33 cellular contexts compared by ENCODE assay signal in the genomic region with DNA sequence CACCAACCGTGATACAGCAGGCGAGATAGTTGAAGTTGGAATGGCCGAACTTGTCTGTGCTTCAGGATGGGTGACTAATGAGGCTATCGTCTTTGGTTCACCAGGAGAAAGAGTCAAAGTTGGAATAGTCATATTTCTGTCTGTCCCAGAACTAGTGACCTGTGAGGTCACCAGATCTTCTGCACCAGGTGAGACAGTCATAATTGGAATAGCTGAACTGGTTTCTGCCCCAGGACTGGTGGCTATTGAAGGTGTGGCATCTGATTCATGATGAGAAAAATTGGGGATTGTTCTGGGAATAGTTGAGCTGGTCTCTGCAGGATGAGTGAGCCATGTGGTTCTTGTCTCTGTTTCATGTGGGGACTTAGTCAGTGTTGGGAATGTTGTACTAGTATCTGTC.
"Had no signal": no experiment of that assay in that cellular context is flagged by ENCODE, and none has a peak within 500 bp of the region (broad histone marks: within the 10 kb centered on the region; RNA-seq: fewer than 3 reads in every experiment).

No MANE protein-coding gene starts in this region.

- H3K4me3 Mint-ChIP-seq: activated CD4-positive, alpha-beta memory T cell treated with anti-CD3 and anti-CD28 coated beads, Interleukin-2, amount 10 ng/mL, durations not matched to agents 7 days and 5 days; activated CD4-positive, alpha-beta T cell treated with anti-CD3 and anti-CD28 coated beads, Interleukin-2, amount 10 ng/mL, durations not matched to agents 7 days and 5 days; activated naive CD8-positive, alpha-beta T cell; activated T-cell treated with anti-CD3 and anti-CD28 coated beads, Interleukin-2, amount 50 U/mL, for 24 hours; activated T-cell treated with anti-CD3 and anti-CD28 coated beads, Interleukin-2, amount 50 U/mL, for 72 hours; activated T-helper 17 cell treated with anti-CD3 and anti-CD28 coated beads, Interleukin-2, amount 50 U/mL, for 72 hours; central memory CD8-positive, alpha-beta T cell; dendritic cell treated with granulocyte-macrophage colony-stimulating factor and Interleukin-4, amounts not matched to agents 40 ng/mL and 50 ng/mL, for 4 days; endodermal cell; WTC11 had no signal

- FAIRE-seq: astrocyte, bronchial epithelial cell, frontal cortex had no signal

- H3K4me1 Mint-ChIP-seq: activated CD4-positive, alpha-beta memory T cell treated with anti-CD3 and anti-CD28 coated beads, Interleukin-2, amount 10 ng/mL, durations not matched to agents 7 days and 5 days; activated CD4-positive, alpha-beta T cell treated with anti-CD3 and anti-CD28 coated beads, Interleukin-2, amount 10 ng/mL, durations not matched to agents 7 days and 5 days; activated T-helper 17 cell treated with anti-CD3 and anti-CD28 coated beads, Interleukin-2, amount 50 U/mL, for 72 hours; central memory CD8-positive, alpha-beta T cell; endodermal cell; WTC11 had no signal

- ATAC-seq: activated T-cell treated with anti-CD3 and anti-CD28 coated beads, Interleukin-2, amount 50 U/mL, for 72 hours; activated T-helper 17 cell treated with anti-CD3 and anti-CD28 coated beads, Interleukin-2, amount 50 U/mL, for 72 hours; esophagus mucosa; heart left ventricle; WTC11 had no signal

- H3K27me3 Mint-ChIP-seq: activated CD4-positive, alpha-beta memory T cell treated with anti-CD3 and anti-CD28 coated beads, Interleukin-2, amount 10 ng/mL, durations not matched to agents 7 days and 5 days; activated CD4-positive, alpha-beta T cell treated with anti-CD3 and anti-CD28 coated beads, Interleukin-2, amount 10 ng/mL, durations not matched to agents 7 days and 5 days; dendritic cell treated with granulocyte-macrophage colony-stimulating factor and Interleukin-4, amounts not matched to agents 40 ng/mL and 50 ng/mL, for 4 days had no signal

- H3K4me1 ChIP-seq: heart left ventricle had no signal

- DNase-seq: activated CD4-positive, alpha-beta memory T cell treated with anti-CD3 and anti-CD28 coated beads, Interleukin-2, amount 10 ng/mL, durations not matched to agents 7 days and 5 days; activated CD4-positive, alpha-beta T cell treated with anti-CD3 and anti-CD28 coated beads for 1 hour; activated CD4-positive, alpha-beta T cell treated with anti-CD3 and anti-CD28 coated beads for 4 hours; activated CD4-positive, alpha-beta T cell treated with anti-CD3 and anti-CD28 coated beads, Interleukin-2, amount 10 ng/mL, durations not matched to agents 7 days and 5 days; activated CD4-positive, alpha-beta T cell treated with anti-CD3 and anti-CD28 coated beads, Interleukin-2, amount 50 U/mL, for 4 hours; activated CD8-positive, alpha-beta memory T cell treated with anti-CD3 and anti-CD28 coated beads, Interleukin-2, amount 50 U/mL, for 48 hours; activated effector memory CD4-positive, alpha-beta T cell treated with Interleukin-2 at 50 U/mL for 16 hours; activated gamma-delta T cell treated with Interleukin-2 at 50 U/mL for 16 hours; activated naive CD4-positive, alpha-beta T cell treated with anti-CD3 and anti-CD28 coated beads, Interleukin-2, amount 50 U/mL, for 16 hours; activated naive CD4-positive, alpha-beta T cell treated with Interleukin-2 at 50 U/mL for 16 hours; activated T-cell treated with anti-CD3 and anti-CD28 coated beads for 4 hours; activated T-cell treated with anti-CD3 and anti-CD28 coated beads, Interleukin-2, amount 50 U/mL, for 24 hours; activated T-cell treated with anti-CD3 and anti-CD28 coated beads, Interleukin-2, amount 50 U/mL, for 72 hours; amniotic stem cell; anterior cingulate cortex; brain microvascular endothelial cell; dorsolateral prefrontal cortex; effector memory CD4-positive, alpha-beta T cell; endodermal cell; foreskin fibroblast; heart left ventricle; T-helper 2 cell had no signal

- H3K9me3 Mint-ChIP-seq: activated CD4-positive, alpha-beta memory T cell treated with anti-CD3 and anti-CD28 coated beads, Interleukin-2, amount 10 ng/mL, durations not matched to agents 7 days and 5 days; activated T-cell treated with anti-CD3 and anti-CD28 coated beads, Interleukin-2, amount 50 U/mL, for 24 hours; activated T-helper 17 cell treated with anti-CD3 and anti-CD28 coated beads, Interleukin-2, amount 50 U/mL, for 72 hours had no signal

- H3K27ac ChIP-seq: brain microvascular endothelial cell, coronary artery, dorsolateral prefrontal cortex, heart left ventricle, VCaP had no signal

- H3K4me3 ChIP-seq: coronary artery, dorsolateral prefrontal cortex, heart left ventricle had no signal

- H3K36me3 Mint-ChIP-seq: activated naive CD8-positive, alpha-beta T cell had no signal

- H3K27me3 ChIP-seq: brain microvascular endothelial cell had no signal

- H3K36me3 ChIP-seq: brain microvascular endothelial cell, heart left ventricle had no signal

- H3K27ac Mint-ChIP-seq: activated CD4-positive, alpha-beta memory T cell treated with anti-CD3 and anti-CD28 coated beads, Interleukin-2, amount 10 ng/mL, durations not matched to agents 7 days and 5 days; activated CD4-positive, alpha-beta T cell treated with anti-CD3 and anti-CD28 coated beads, Interleukin-2, amount 10 ng/mL, durations not matched to agents 7 days and 5 days; activated naive CD8-positive, alpha-beta T cell; activated T-cell treated with anti-CD3 and anti-CD28 coated beads, Interleukin-2, amount 50 U/mL, for 24 hours; activated T-cell treated with anti-CD3 and anti-CD28 coated beads, Interleukin-2, amount 50 U/mL, for 72 hours; activated T-helper 17 cell treated with anti-CD3 and anti-CD28 coated beads, Interleukin-2, amount 50 U/mL, for 72 hours; dendritic cell treated with granulocyte-macrophage colony-stimulating factor and Interleukin-4, amounts not matched to agents 40 ng/mL and 50 ng/mL, for 4 days; endodermal cell; WTC11 had no signal
